In genomic region chr2:169824373-169825333, GRCh38 we compare ENCODE assay signal across 8 cellular contexts. TPM values are rescaled to one million over a fixed set of nuclear protein-coding genes. Genes with fewer than 3 reads are reported as not detected.
DNase-seq lines count a peak whose midpoint lies in the region; ATAC-seq and TF ChIP-seq lines count a peak whose summit lies in the region.

Gene METTL5 (minus strand): TSS chr2:169824905. CDS start chr2:169824597, 308 bp downstream.

- H3K4me3 ChIP-seq in BJ (ENCODE audit: low read depth, low read length), result peak within 1 kb of the TSS; percentile 58

- peak within 1 kb of the TSS; percentile 81 for H3K4me3 Mint-ChIP-seq in activated CD4-positive, alpha-beta T cell treated with anti-CD3 and anti-CD28 coated beads, Interleukin-2, amount 10 ng/mL, durations not matched to agents 7 days and 5 days

- no peaks in the 10 kb centered on the region for H3K27me3 ChIP-seq in BJ (ENCODE audit: control insufficient read depth, insufficient read depth, low read length)

- no peaks in the 10 kb centered on the region for H3K27me3 Mint-ChIP-seq in activated CD4-positive, alpha-beta T cell treated with anti-CD3 and anti-CD28 coated beads, Interleukin-2, amount 10 ng/mL, durations not matched to agents 7 days and 5 days

- ATAC-seq in HG03439 (IDR thresholded peaks at IDR 0.05; ENCODE audit: unreplicated experiment), result peak; percentile 66

- peaks cover 55% of the 10 kb centered on the region for H3K4me1 Mint-ChIP-seq in activated CD4-positive, alpha-beta T cell treated with anti-CD3 and anti-CD28 coated beads, Interleukin-2, amount 10 ng/mL, durations not matched to agents 7 days and 5 days

- peak within 1 kb of the TSS; percentile 91 for H3K27ac Mint-ChIP-seq in activated CD4-positive, alpha-beta T cell treated with anti-CD3 and anti-CD28 coated beads, Interleukin-2, amount 10 ng/mL, durations not matched to agents 7 days and 5 days

- DNase-seq in BJ (ENCODE audit: low read depth) (no peak), NCI-H524 treated with DMSO at 0.1 percent for 48 hours (lab: John Stamatoyannopoulos, UW) (peak; percentile 34), dedifferentiated amniotic fluid mesenchymal stem cell (ENCODE audit: extremely low spot score) (peak; percentile 61), left kidney (ENCODE audit: low read depth, low spot score) (peak; percentile 93)
- DNase-seq in activated CD4-positive, alpha-beta T cell treated with anti-CD3 and anti-CD28 coated beads, Interleukin-2, amount 10 ng/mL, durations not matched to agents 7 days and 5 days, result peak; percentile 78
- DNase-seq in stimulated activated CD4-positive, alpha-beta T cell treated with anti-CD3 and anti-CD28 coated beads, Interleukin-2, amount 100 ng/mL, for 24 hours, result peak; percentile 82 to 86

- POLR2A ChIA-PET in BJ (lab: Charles Lee), result no interaction called here
- POLR2A ChIA-PET in activated CD4-positive, alpha-beta T cell treated with anti-CD3 and anti-CD28 coated beads, Interleukin-2, amount 10 ng/mL, durations not matched to agents 7 days and 5 days (lab: Charles Lee), result interaction anchor here (0.6 kb wide), 2 partner anchors 10 to 98 kb away, joined by 3 to 5 read pairs; no protein-coding TSS in a partner anchor

- 0 out of 2 replicates have a peak, but pooled peaks cover 1% of the 10 kb centered on the region for H3K36me3 ChIP-seq in BJ (ENCODE audit: control insufficient read depth, insufficient read depth, low read length)

- no peaks in the 10 kb centered on the region for H3K9me3 Mint-ChIP-seq in activated CD4-positive, alpha-beta T cell treated with anti-CD3 and anti-CD28 coated beads, Interleukin-2, amount 10 ng/mL, durations not matched to agents 7 days and 5 days

- peak; percentile 73 for TF ChIP-seq CTCF in BJ (IDR thresholded peaks at IDR 0.05; ENCODE audit: insufficient read depth, low read depth, low read length)

- peak; percentile 86 for TF ChIP-seq POLR2A in GM19193 (IDR thresholded peaks at IDR 0.05; ENCODE audit: extremely low read depth, insufficient read depth, insufficient read length)

- peaks cover 17% of the 10 kb centered on the region for H3K36me3 Mint-ChIP-seq in activated CD4-positive, alpha-beta T cell treated with anti-CD3 and anti-CD28 coated beads, Interleukin-2, amount 10 ng/mL, durations not matched to agents 7 days and 5 days (ENCODE audit: low read depth)

- CTCF ChIA-PET in BJ (lab: Yijun Ruan, JAX), result interaction anchor here (0.6 to 2.5 kb wide), 21 partner anchors 9 to 1691 kb away, joined by 3 to 14 read pairs (median 3); no protein-coding TSS in a partner anchor
- CTCF ChIA-PET in activated CD4-positive, alpha-beta T cell treated with anti-CD3 and anti-CD28 coated beads, Interleukin-2, amount 10 ng/mL, durations not matched to agents 7 days and 5 days (lab: Charles Lee), result interaction anchor here (0.7 to 3.6 kb wide), 15 partner anchors 9 to 184 kb away, joined by 3 to 23 read pairs (median 5); partner anchors contain the start of gene SSB

RNA-seq across cellular contexts. Expression of gene METTL5, which starts in this region (rescaled TPM):
- polyA plus RNA-seq in BJ (2011; rRNA removed), result 17.3 and 30.3 TPM in 2 replicates
- polyA minus RNA-seq in BJ (2011; rRNA and poly(A)+ RNA removed), result 9.5 and 12.7 TPM in 2 replicates
- total RNA-seq in activated CD4-positive, alpha-beta T cell treated with anti-CD3 and anti-CD28 coated beads, Interleukin-2, amount 10 ng/mL, durations not matched to agents 7 days and 5 days, result 10 to 100 TPM; 53.3 to 61.6 TPM
